In the genomic region with DNA sequence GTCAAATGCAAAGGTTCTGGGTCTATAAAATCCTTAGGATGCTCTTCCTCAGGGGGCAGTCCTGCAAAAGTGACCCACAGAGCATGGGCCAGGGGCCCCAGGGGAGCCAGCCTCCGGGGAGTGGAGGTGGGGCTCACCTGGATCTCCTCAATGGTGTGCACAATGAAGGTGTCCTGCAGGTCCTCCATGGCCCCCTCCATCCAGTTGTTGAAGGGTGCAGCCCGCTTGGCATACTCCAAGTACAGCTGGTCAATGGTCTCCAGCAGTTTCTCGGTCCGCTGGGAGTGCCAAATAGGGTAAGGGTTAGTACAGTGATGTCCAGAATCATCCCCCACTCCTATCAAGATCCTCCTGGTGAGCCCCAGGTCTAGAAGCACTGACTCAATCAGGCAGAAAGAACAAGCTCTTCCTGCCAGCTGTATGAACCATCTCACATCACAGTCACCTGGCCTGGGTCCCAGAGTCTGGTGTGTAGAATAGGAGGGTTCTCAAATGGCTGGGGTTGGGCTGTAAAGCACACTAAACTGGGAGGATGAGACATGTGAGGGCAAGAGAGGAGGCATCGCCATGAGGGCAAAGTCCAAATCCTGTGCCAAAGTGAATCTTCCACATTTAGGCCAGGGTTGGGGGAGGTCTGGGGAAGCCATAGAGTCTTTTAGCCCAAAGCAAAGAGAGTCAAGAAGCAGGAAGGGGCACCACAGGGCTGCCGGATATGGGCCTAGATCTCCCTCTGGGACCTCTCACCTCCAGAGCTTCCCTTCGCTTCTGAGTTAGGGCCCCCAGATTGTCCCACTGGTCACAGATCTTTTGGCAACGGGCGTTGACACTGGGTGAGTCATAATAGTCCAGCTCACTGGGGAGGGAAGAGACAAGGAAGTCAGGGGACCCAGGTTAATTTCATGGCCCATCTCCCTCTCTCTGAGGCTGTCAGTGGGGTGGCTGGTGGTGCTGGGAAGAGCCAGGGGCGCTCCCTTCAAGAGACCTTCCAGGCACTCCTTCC, we compare ENCODE assay signal across 8 cellular contexts.
DNase-seq lines count a peak whose midpoint lies in the region; ATAC-seq and TF ChIP-seq lines count a peak whose summit lies in the region.

No MANE protein-coding gene starts in this region.

- H3K27me3 ChIP-seq in MG63, result no peaks in the 10 kb centered on the region
- H3K27me3 ChIP-seq in PC-9 (ENCODE audit: insufficient read depth, low read depth), result no peaks in the 10 kb centered on the region

- POLR2A ChIA-PET in PC-9 (lab: Charles Lee; ENCODE audit: unreplicated experiment), result no interaction called here

- H3K4me1 ChIP-seq in PC-9 (replicated peaks; ENCODE audit: insufficient read depth), result no peaks in the 10 kb centered on the region

- H3K36me3 Mint-ChIP-seq in stimulated activated memory B cell treated with anti-CD40 and anti-IgM and Interleukin-4, amounts not matched to agents 10 μg/mL and 1 μg/mL and 100 μg/mL, for 72 hours, result no peaks in the 10 kb centered on the region

- H3K36me3 ChIP-seq in MG63 (peaks cover 67% of the 10 kb centered on the region), PC-9 (ENCODE audit: low read depth) (peaks cover 61% of the 10 kb centered on the region)

- BruUV-seq in PC-9 (replicated peaks; lab: Mats Ljungman, UMichigan), result no TSS peak

- H3K27ac ChIP-seq in PC-9, result no peak overlapping the region

- no peaks in the 10 kb centered on the region for H3K9me3 Mint-ChIP-seq in stimulated activated memory B cell treated with anti-CD40 and anti-IgM and Interleukin-4, amounts not matched to agents 10 μg/mL and 1 μg/mL and 100 μg/mL, for 72 hours

- TF ChIP-seq CTCF in AG10803 (conservative IDR thresholded peaks at IDR 0.05; ENCODE audit: low read length) (no peak), cardiac fibroblast (IDR thresholded peaks at IDR 0.05; ENCODE audit: low read depth, low read length) (no peak), PC-9 (conservative IDR thresholded peaks at IDR 0.05) (no peak)

- H3K79me2 ChIP-seq in PC-9 (ENCODE audit: low read depth), result no peaks in the 10 kb centered on the region

- H3F3A ChIP-seq in PC-9 (ENCODE audit: insufficient read depth, low read depth), result peaks cover 24% of the 10 kb centered on the region; the same call in 1 of the 2 replicates

- ATAC-seq in stimulated activated memory B cell treated with anti-CD40 and anti-IgM and Interleukin-4, amounts not matched to agents 10 μg/mL and 1 μg/mL and 100 μg/mL, for 72 hours, result no peak

- CTCF ChIA-PET in PC-9 (lab: Charles Lee), result interaction anchor here (0.9 kb wide), 1 partner anchor 223 kb away, joined by 4 read pairs; no protein-coding TSS in a partner anchor

- H4K20me1 ChIP-seq in PC-9 (ENCODE audit: insufficient read depth), result no peaks in the 10 kb centered on the region; the same call in none of the 2 replicates

- no peaks in the 10 kb centered on the region for H3K9me2 ChIP-seq in PC-9 (ENCODE audit: insufficient read depth)

- H3K4me1 Mint-ChIP-seq in stimulated activated memory B cell treated with anti-CD40 and anti-IgM and Interleukin-4, amounts not matched to agents 10 μg/mL and 1 μg/mL and 100 μg/mL, for 72 hours, result no peaks in the 10 kb centered on the region

- no peak for TF ChIP-seq POLR2A in erythroblast (IDR thresholded peaks at IDR 0.05; ENCODE audit: low read length)

- H3K27me3 Mint-ChIP-seq in stimulated activated memory B cell treated with anti-CD40 and anti-IgM and Interleukin-4, amounts not matched to agents 10 μg/mL and 1 μg/mL and 100 μg/mL, for 72 hours, result no peaks in the 10 kb centered on the region

- H3K9me3 ChIP-seq in MG63 (no peaks in the 10 kb centered on the region), PC-9 (ENCODE audit: insufficient read depth, low read depth) (no peaks in the 10 kb centered on the region)

- no peak overlapping the region for H3K4me2 ChIP-seq in PC-9

- H3K4me3 ChIP-seq in AG10803 (ENCODE audit: low read length) (no peak overlapping the region), MG63 (no peak overlapping the region), cardiac fibroblast (replicated peaks in 1 of 2; ENCODE audit: low read depth in 2 of 2, low read length in 2 of 2) (no peak overlapping the region), PC-9 (no peak overlapping the region)

- H3K27ac Mint-ChIP-seq in stimulated activated memory B cell treated with anti-CD40 and anti-IgM and Interleukin-4, amounts not matched to agents 10 μg/mL and 1 μg/mL and 100 μg/mL, for 72 hours, result no peak overlapping the region

- DNase-seq in AG10803 (ENCODE audit: low read depth), result peak; percentile 86
- peak; percentile 96 for DNase-seq in MG63
- peak; percentile 89 to 95 for DNase-seq in cardiac fibroblast (ENCODE audit: low read depth in 2 of 2)
- DNase-seq in medulla oblongata (ENCODE audit: extremely low spot score), result peak; percentile 3
- no peak for DNase-seq in NCI-H774 (lab: John Stamatoyannopoulos, UW)
- no peak for DNase-seq in PC-9
- no peak for DNase-seq in erythroblast (lab: John Stamatoyannopoulos, UW)

- H3K4me3 Mint-ChIP-seq in stimulated activated memory B cell treated with anti-CD40 and anti-IgM and Interleukin-4, amounts not matched to agents 10 μg/mL and 1 μg/mL and 100 μg/mL, for 72 hours, result no peak overlapping the region

- intact Hi-C loops in PC-9 (cut with micrococcal nuclease; ENCODE audit: unreplicated experiment), result no loop called here

- no peak overlapping the region for H2AFZ ChIP-seq in PC-9

Comparison
In these comparisons a context has a peak if more than half of its experiments do, and no peak if none do; other contexts are left out.
1. DNase-seq: peak in AG10803 (single experiment), MG63 (single experiment), cardiac fibroblast (2 of 2) and medulla oblongata (single experiment); none in NCI-H774 (single experiment), PC-9 (0 of 2) and erythroblast (0 of 2).